Comparison of ENCODE assay signal across 1 cellular context in genomic region chr4:156362581-156362980, GRCh38.
TF ChIP-seq lines count a peak whose summit lies in the region.

No MANE protein-coding gene starts in this region.

TF ChIP-seq in HCT116, 20 proteins besides CTCF, POLR2A, EP300 and RAD21 (continued from another document):
- TF ChIP-seq, protein P1, sequence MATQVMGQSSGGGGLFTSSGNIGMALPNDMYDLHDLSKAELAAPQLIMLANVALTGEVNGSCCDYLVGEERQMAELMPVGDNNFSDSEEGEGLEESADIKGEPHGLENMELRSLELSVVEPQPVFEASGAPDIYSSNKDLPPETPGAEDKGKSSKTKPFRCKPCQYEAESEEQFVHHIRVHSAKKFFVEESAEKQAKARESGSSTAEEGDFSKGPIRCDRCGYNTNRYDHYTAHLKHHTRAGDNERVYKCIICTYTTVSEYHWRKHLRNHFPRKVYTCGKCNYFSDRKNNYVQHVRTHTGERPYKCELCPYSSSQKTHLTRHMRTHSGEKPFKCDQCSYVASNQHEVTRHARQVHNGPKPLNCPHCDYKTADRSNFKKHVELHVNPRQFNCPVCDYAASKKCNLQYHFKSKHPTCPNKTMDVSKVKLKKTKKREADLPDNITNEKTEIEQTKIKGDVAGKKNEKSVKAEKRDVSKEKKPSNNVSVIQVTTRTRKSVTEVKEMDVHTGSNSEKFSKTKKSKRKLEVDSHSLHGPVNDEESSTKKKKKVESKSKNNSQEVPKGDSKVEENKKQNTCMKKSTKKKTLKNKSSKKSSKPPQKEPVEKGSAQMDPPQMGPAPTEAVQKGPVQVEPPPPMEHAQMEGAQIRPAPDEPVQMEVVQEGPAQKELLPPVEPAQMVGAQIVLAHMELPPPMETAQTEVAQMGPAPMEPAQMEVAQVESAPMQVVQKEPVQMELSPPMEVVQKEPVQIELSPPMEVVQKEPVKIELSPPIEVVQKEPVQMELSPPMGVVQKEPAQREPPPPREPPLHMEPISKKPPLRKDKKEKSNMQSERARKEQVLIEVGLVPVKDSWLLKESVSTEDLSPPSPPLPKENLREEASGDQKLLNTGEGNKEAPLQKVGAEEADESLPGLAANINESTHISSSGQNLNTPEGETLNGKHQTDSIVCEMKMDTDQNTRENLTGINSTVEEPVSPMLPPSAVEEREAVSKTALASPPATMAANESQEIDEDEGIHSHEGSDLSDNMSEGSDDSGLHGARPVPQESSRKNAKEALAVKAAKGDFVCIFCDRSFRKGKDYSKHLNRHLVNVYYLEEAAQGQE (IDR thresholded peaks at IDR 0.05; ENCODE audit: low read depth), result no peak
- TF ChIP-seq JUND (IDR thresholded peaks at IDR 0.05) (no peak), ATF3 (IDR thresholded peaks at IDR 0.05) (no peak), EZH2phosphoT487 (IDR thresholded peaks at IDR 0.05; ENCODE audit: borderline replicate concordance) (no peak), TCF7L2 (IDR thresholded peaks at IDR 0.05; ENCODE audit: borderline replicate concordance, extremely low read depth, insufficient read depth, insufficient read length) (no peak), YY1 (IDR thresholded peaks at IDR 0.05; ENCODE audit: extremely low read depth, insufficient replicate concordance, low read depth, low read length) (no peak), FOSL1 (IDR thresholded peaks at IDR 0.05; ENCODE audit: low read depth) (no peak), MAX (IDR thresholded peaks at IDR 0.05) (no peak), CBX3 (IDR thresholded peaks at IDR 0.05; ENCODE audit: low read depth) (no peak), EZH2 (IDR thresholded peaks at IDR 0.05) (no peak), EGR1 (IDR thresholded peaks at IDR 0.05; ENCODE audit: low read depth) (no peak), ELF1 (IDR thresholded peaks at IDR 0.05; ENCODE audit: borderline replicate concordance, low read depth) (no peak), ZFX (IDR thresholded peaks at IDR 0.05) (no peak), SRF (IDR thresholded peaks at IDR 0.05; ENCODE audit: low read depth) (no peak), SP1 (IDR thresholded peaks at IDR 0.05; ENCODE audit: low read depth) (no peak), SIN3A (IDR thresholded peaks at IDR 0.05; ENCODE audit: low read depth) (no peak), CEBPB (IDR thresholded peaks at IDR 0.05; ENCODE audit: low read depth) (no peak), POLR2AphosphoS5 (IDR thresholded peaks at IDR 0.05; ENCODE audit: low read depth, low read length) (no peak)
- TF ChIP-seq, protein P2, sequence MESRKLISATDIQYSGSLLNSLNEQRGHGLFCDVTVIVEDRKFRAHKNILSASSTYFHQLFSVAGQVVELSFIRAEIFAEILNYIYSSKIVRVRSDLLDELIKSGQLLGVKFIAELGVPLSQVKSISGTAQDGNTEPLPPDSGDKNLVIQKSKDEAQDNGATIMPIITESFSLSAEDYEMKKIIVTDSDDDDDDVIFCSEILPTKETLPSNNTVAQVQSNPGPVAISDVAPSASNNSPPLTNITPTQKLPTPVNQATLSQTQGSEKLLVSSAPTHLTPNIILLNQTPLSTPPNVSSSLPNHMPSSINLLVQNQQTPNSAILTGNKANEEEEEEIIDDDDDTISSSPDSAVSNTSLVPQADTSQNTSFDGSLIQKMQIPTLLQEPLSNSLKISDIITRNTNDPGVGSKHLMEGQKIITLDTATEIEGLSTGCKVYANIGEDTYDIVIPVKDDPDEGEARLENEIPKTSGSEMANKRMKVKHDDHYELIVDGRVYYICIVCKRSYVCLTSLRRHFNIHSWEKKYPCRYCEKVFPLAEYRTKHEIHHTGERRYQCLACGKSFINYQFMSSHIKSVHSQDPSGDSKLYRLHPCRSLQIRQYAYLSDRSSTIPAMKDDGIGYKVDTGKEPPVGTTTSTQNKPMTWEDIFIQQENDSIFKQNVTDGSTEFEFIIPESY (IDR thresholded peaks at IDR 0.05; ENCODE audit: extremely low read depth, insufficient replicate concordance, low read length), result no peak
TF ChIP-seq in HCT116: peak in this region for 0.
